ENCODE assay signal across 10 cellular contexts in the genomic region with DNA sequence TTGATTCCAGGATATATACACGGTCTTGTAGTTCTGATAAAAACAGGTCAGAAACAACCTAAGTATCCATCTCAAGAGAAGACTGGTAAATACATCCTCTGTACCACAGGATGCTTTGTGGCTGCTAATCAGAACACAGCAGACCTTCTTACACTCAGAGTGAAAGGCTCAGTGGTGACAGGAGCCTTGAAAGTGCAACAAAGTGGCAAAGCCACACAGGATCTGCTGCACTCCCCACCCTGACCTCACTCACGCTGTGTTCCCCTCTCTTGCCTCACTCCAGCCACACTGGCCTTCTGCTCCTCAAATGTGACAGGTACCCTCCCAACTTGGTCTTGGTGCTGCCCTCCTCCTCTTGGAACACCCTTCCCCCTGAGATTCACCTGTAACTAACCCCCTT.
DNase-seq lines count a peak whose midpoint lies in the region; ATAC-seq and TF ChIP-seq lines count a peak whose summit lies in the region.
"Had no signal": no experiment of that assay in that cellular context is flagged by ENCODE, and none has a peak within 500 bp of the region (broad histone marks: within the 10 kb centered on the region; RNA-seq: fewer than 3 reads in every experiment).

No MANE protein-coding gene starts in this region.

- no peaks in the 10 kb centered on the region for H3K27me3 Mint-ChIP-seq in CD8-positive, alpha-beta T cell (ENCODE audit: low read depth)
- H3K27me3 Mint-ChIP-seq in activated naive CD8-positive, alpha-beta T cell treated with anti-CD3 and anti-CD28 coated beads, Interleukin-2, amount 50 U/mL, for 24 hours = peaks cover 4% of the 10 kb centered on the region

- H3K27ac Mint-ChIP-seq in CD8-positive, alpha-beta T cell = peak overlapping the region; percentile 96
- H3K27ac Mint-ChIP-seq in activated naive CD8-positive, alpha-beta T cell treated with anti-CD3 and anti-CD28 coated beads, Interleukin-2, amount 50 U/mL, for 24 hours = peak overlapping the region; percentile 8

- no peaks in the 10 kb centered on the region for H3K9me3 ChIP-seq in CD8-positive, alpha-beta T cell (ENCODE audit: low read length)
- no peaks in the 10 kb centered on the region for H3K9me3 ChIP-seq in MG63

- POLR2A ChIA-PET in CD8-positive, alpha-beta T cell (lab: Charles Lee) = no interaction called here

- H3K27me3 ChIP-seq in CD8-positive, alpha-beta T cell (ENCODE audit: insufficient read depth, low read length) = no peaks in the 10 kb centered on the region
- H3K27me3 ChIP-seq in MG63 = peaks cover 37% of the 10 kb centered on the region

- H3K4me1 Mint-ChIP-seq in CD8-positive, alpha-beta T cell (ENCODE audit: low read depth) = peaks cover 51% of the 10 kb centered on the region
- peaks cover 26% of the 10 kb centered on the region for H3K4me1 Mint-ChIP-seq in activated naive CD8-positive, alpha-beta T cell treated with anti-CD3 and anti-CD28 coated beads, Interleukin-2, amount 50 U/mL, for 24 hours

- CTCF ChIA-PET in CD8-positive, alpha-beta T cell (lab: Charles Lee) = no interaction called here

- peak overlapping the region; percentile 17 for H3K27ac ChIP-seq in CD8-positive, alpha-beta T cell (ENCODE audit: low read depth, low read length)
- H3K27ac ChIP-seq: C4-2B had no signal

- peak; percentile 1 to 72 (median 25) for DNase-seq in CD8-positive, alpha-beta T cell
- DNase-seq in activated naive CD8-positive, alpha-beta T cell treated with anti-CD3 and anti-CD28 coated beads, Interleukin-2, amount 50 U/mL, for 24 hours = peak; percentile 60
- DNase-seq in UCSD-AML1 (lab: John Stamatoyannopoulos, UW; ENCODE audit: unreplicated experiment) (no peak), MG63 (no peak), hippocampal formation (lab: John Stamatoyannopoulos, UW) (no peak), HuH-7 (ENCODE audit: low spot score) (no peak)
- DNase-seq: Kasumi-1 had no signal

- H3K36me3 Mint-ChIP-seq in CD8-positive, alpha-beta T cell = no peaks in the 10 kb centered on the region
- H3K36me3 Mint-ChIP-seq in activated naive CD8-positive, alpha-beta T cell treated with anti-CD3 and anti-CD28 coated beads, Interleukin-2, amount 50 U/mL, for 24 hours (ENCODE audit: low read depth) = no peaks in the 10 kb centered on the region

- intact Hi-C loops in CD8-positive, alpha-beta T cell (cut with DNase I, micrococcal nuclease) = loop anchor here in 1 of 2 experiments (5.0 kb wide), 3 partner anchors 35 to 85 kb away; no protein-coding TSS in a partner anchor

- no peaks in the 10 kb centered on the region for H3K36me3 ChIP-seq in CD8-positive, alpha-beta T cell (ENCODE audit: insufficient read depth, low read length)
- H3K36me3 ChIP-seq in MG63 = no peaks in the 10 kb centered on the region

- peak; percentile 94 for ATAC-seq in CD8-positive, alpha-beta T cell
- peak; percentile 91 for ATAC-seq in GM19467 (IDR thresholded peaks at IDR 0.05; ENCODE audit: unreplicated experiment)
- ATAC-seq in HG03442 (IDR thresholded peaks at IDR 0.05; ENCODE audit: unreplicated experiment) = peak; percentile 99
- ATAC-seq in activated naive CD8-positive, alpha-beta T cell treated with anti-CD3 and anti-CD28 coated beads, Interleukin-2, amount 50 U/mL, for 24 hours = peak; percentile 100

- no peaks in the 10 kb centered on the region for H3K9me3 Mint-ChIP-seq in CD8-positive, alpha-beta T cell
- no peaks in the 10 kb centered on the region for H3K9me3 Mint-ChIP-seq in activated naive CD8-positive, alpha-beta T cell treated with anti-CD3 and anti-CD28 coated beads, Interleukin-2, amount 50 U/mL, for 24 hours

- H3K4me3 ChIP-seq in CD8-positive, alpha-beta T cell (ENCODE audit: low read depth, low read length) = no peak overlapping the region
- H3K4me3 ChIP-seq in MG63 = no peak overlapping the region

- no peak for TF ChIP-seq CTCF in CD8-positive, alpha-beta T cell (IDR thresholded peaks at IDR 0.05)

- peak overlapping the region; percentile 75 for H3K4me3 Mint-ChIP-seq in CD8-positive, alpha-beta T cell
- no peak overlapping the region for H3K4me3 Mint-ChIP-seq in activated naive CD8-positive, alpha-beta T cell treated with anti-CD3 and anti-CD28 coated beads, Interleukin-2, amount 50 U/mL, for 24 hours

- peaks cover 36% of the 10 kb centered on the region for H3K4me1 ChIP-seq in CD8-positive, alpha-beta T cell (ENCODE audit: insufficient read depth, low read length)

Comparison
In these comparisons a context has a peak if more than half of its experiments do, and no peak if none do; other contexts are left out.
1. DNase-seq: peak in CD8-positive, alpha-beta T cell (7 of 7) and activated naive CD8-positive, alpha-beta T cell treated with anti-CD3 and anti-CD28 coated beads, Interleukin-2, amount 50 U/mL, for 24 hours (single experiment); none in UCSD-AML1 (single experiment), MG63 (single experiment), hippocampal formation (0 of 2) and HuH-7 (single experiment).
2. Peak in every context shown above with its lines, with median percentiles within 50 percentile points of each other: ATAC-seq.